Comparison of ENCODE assay signal across 13 cellular contexts in the genomic region with DNA sequence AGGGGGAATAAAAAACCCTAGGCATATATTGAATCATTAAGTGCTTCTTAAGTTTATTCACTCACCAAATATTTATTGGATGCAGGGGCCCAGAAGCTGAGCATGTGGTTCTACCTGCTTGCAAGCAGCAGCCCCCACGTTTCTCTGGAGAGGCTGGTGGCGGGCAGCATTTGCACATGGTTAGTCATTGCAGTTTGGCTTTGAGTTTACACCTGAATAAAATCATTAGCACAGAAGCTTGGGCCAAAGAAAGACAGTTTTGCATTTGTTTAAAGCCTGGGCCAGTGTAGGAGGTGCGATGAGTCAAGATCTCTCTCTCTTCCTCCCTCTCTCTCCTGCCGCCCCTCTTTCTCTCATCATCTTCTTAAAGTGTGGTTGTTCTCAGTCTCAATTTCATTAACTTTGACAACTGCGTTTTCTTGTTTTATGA.
A peak's percentile ranks its signal among the peaks of the same experiment; 100 is the strongest.
DNase-seq lines count a peak whose midpoint lies in the region; ATAC-seq and TF ChIP-seq lines count a peak whose summit lies in the region.
"Had no signal": no experiment of that assay in that cellular context is flagged by ENCODE, and none has a peak within 500 bp of the region (broad histone marks: within the 10 kb centered on the region; RNA-seq: fewer than 3 reads in every experiment).

No MANE protein-coding gene starts in this region.

- peaks cover 28% of the 10 kb centered on the region for H3K4me1 ChIP-seq in mesendoderm (ENCODE audit: control insufficient read depth, low read depth, low read length)
- H3K4me1 ChIP-seq: SJSA1 had no signal

- no peak overlapping the region for H3K4ac ChIP-seq in mesendoderm (ENCODE audit: low read depth, low read length)

- no peak overlapping the region for H3K4me3 Mint-ChIP-seq in chondrocyte (ENCODE audit: unreplicated experiment)
- H3K4me3 Mint-ChIP-seq in stimulated activated naive CD8-positive, alpha-beta T cell treated with anti-CD3 and anti-CD28 coated beads, Interleukin-15, amount 100 ng/mL, for 72 hours = no peak overlapping the region

- peaks cover 10% of the 10 kb centered on the region for H3K79me2 ChIP-seq in mesendoderm (ENCODE audit: control insufficient read depth, insufficient read depth, low read length)

- no peak overlapping the region for H2BK5ac ChIP-seq in mesendoderm (ENCODE audit: low read length)

- no peak overlapping the region for H4K8ac ChIP-seq in mesendoderm (ENCODE audit: low read depth, low read length)

- H3K27ac ChIP-seq in mesendoderm (ENCODE audit: low read depth, low read length) = peak overlapping the region; percentile 73
- H3K27ac ChIP-seq: SJSA1 had no signal

- no peak overlapping the region for H2AK5ac ChIP-seq in mesendoderm (ENCODE audit: low read length)

- DNase-seq in activated T-cell treated with anti-CD3 and anti-CD28 coated beads for 24 hours (ENCODE audit: low read depth) = peak; percentile 7
- no peak for DNase-seq in activated T-cell treated with anti-CD3 and anti-CD28 coated beads for 4 hours
- no peak for DNase-seq in chondrocyte (ENCODE audit: low spot score)
- DNase-seq in mesendoderm = peak; percentile 51
- DNase-seq in stimulated activated naive CD8-positive, alpha-beta T cell treated with anti-CD3 and anti-CD28 coated beads, Interleukin-15, amount 100 ng/mL, for 72 hours = peak in 1 of 2 donors; percentile 10
- DNase-seq in Ammon's horn (ENCODE audit: low spot score) = no peak
- DNase-seq: activated CD4-positive, alpha-beta T cell treated with anti-CD3 and anti-CD28 coated beads, Interleukin-2, amount 50 U/mL, for 1 hour; central memory CD4-positive, alpha-beta T cell; foreskin melanocyte; NCI-H69 had no signal

- TF ChIP-seq CTCF in chondrocyte (IDR thresholded peaks at IDR 0.05) = no peak

- H3K9me3 Mint-ChIP-seq in chondrocyte (ENCODE audit: low read depth) = no peaks in the 10 kb centered on the region
- H3K9me3 Mint-ChIP-seq in stimulated activated naive CD8-positive, alpha-beta T cell treated with anti-CD3 and anti-CD28 coated beads, Interleukin-15, amount 100 ng/mL, for 72 hours = peaks cover 5 to 14% of the 10 kb centered on the region in 2 donors

- H4K5ac ChIP-seq in mesendoderm (ENCODE audit: low read length) = no peak overlapping the region

- H2BK15ac ChIP-seq in mesendoderm (replicated peaks; ENCODE audit: low read depth) = no peak overlapping the region

- no peaks in the 10 kb centered on the region for H3K36me3 ChIP-seq in mesendoderm (ENCODE audit: control insufficient read depth, insufficient read depth, low read length)

- peaks cover 21% of the 10 kb centered on the region for H3K4me1 Mint-ChIP-seq in chondrocyte (ENCODE audit: low read depth)
- H3K4me1 Mint-ChIP-seq in stimulated activated naive CD8-positive, alpha-beta T cell treated with anti-CD3 and anti-CD28 coated beads, Interleukin-15, amount 100 ng/mL, for 72 hours = peaks cover 5% of the 10 kb centered on the region

- no peak overlapping the region for H3K4me2 ChIP-seq in mesendoderm (ENCODE audit: low read length)

- peak overlapping the region; percentile 82 for H3K18ac ChIP-seq in mesendoderm (ENCODE audit: low read length)

- no peak overlapping the region for H3K56ac ChIP-seq in mesendoderm (ENCODE audit: low read length)

- ATAC-seq in stimulated activated naive CD8-positive, alpha-beta T cell treated with anti-CD3 and anti-CD28 coated beads, Interleukin-15, amount 100 ng/mL, for 72 hours = peak; percentile 72
- ATAC-seq in HG02642 (IDR thresholded peaks at IDR 0.05; ENCODE audit: poor library complexity, unreplicated experiment) = no peak
- ATAC-seq in GM21526 (IDR thresholded peaks at IDR 0.05; ENCODE audit: low FRiP score, unreplicated experiment) = no peak

- H3K27me3 Mint-ChIP-seq in chondrocyte (ENCODE audit: low read depth) = no peaks in the 10 kb centered on the region
- peaks cover 22% of the 10 kb centered on the region for H3K27me3 Mint-ChIP-seq in stimulated activated naive CD8-positive, alpha-beta T cell treated with anti-CD3 and anti-CD28 coated beads, Interleukin-15, amount 100 ng/mL, for 72 hours

- H3K27ac Mint-ChIP-seq in chondrocyte (ENCODE audit: unreplicated experiment) = peak overlapping the region; percentile 53
- H3K27ac Mint-ChIP-seq in stimulated activated naive CD8-positive, alpha-beta T cell treated with anti-CD3 and anti-CD28 coated beads, Interleukin-15, amount 100 ng/mL, for 72 hours = no peak overlapping the region

- peaks cover 11% of the 10 kb centered on the region for H3K79me1 ChIP-seq in mesendoderm (ENCODE audit: low read length)

- no peak overlapping the region for H3K4me3 ChIP-seq in mesendoderm (ENCODE audit: low read length)
- H3K4me3 ChIP-seq: SJSA1 had no signal

- H3K9ac ChIP-seq in mesendoderm (ENCODE audit: low read length) = peak overlapping the region; percentile 4

- H3K23ac ChIP-seq in mesendoderm (ENCODE audit: low read length) = no peak overlapping the region

- H3K36me3 Mint-ChIP-seq in chondrocyte (ENCODE audit: low read depth) = peaks cover 3% of the 10 kb centered on the region

- H3K27me3 ChIP-seq in mesendoderm (ENCODE audit: insufficient read depth, low read length, poor library complexity) = no peaks in the 10 kb centered on the region
- H3K27me3 ChIP-seq: SJSA1 had no signal

- WGBS in mesendoderm (ENCODE audit: extremely low coverage, insufficient coverage, low lambda C conversion rate) = no CpG with 5 or more reads among the region's 5 CpGs

- peak overlapping the region; percentile 29 for H2BK120ac ChIP-seq in mesendoderm (ENCODE audit: low read depth, low read length)

Comparison
In these comparisons a context has a peak if more than half of its experiments do, and no peak if none do; other contexts are left out.
1. DNase-seq: peak in activated T-cell treated with anti-CD3 and anti-CD28 coated beads for 24 hours (single experiment) and mesendoderm (single experiment); none in activated T-cell treated with anti-CD3 and anti-CD28 coated beads for 4 hours (single experiment), chondrocyte (single experiment) and Ammon's horn (single experiment).